In the genomic region with DNA sequence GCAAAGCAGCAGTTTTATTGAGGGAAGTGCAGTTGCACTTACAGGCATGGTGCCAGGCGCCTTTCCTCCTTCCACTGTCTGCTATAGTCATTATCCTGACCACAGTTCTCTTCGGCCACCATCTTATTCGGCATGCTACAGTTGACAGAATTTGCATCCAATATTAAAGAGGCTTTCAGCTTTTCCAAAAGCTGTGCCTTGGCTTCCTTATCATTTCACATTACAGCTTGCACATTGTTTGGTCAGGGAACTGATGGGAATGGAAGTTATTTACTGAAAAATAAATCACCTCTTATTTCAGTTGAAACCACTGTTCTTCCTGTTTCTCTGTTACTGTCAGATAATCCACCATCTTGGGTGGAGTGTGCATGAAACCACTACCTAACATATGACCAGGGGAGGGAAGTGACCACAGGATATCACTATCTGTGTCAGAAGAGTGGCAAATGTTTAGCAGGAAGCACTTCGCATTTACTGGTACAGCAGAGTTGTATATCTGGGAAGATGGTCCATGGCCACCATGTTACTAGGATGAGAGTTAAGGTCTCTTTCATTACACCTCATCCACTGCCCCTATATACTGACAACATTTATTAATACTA, we compare ENCODE assay signal across 7 cellular contexts.
DNase-seq lines count a peak whose midpoint lies in the region; ATAC-seq lines count a peak whose summit lies in the region.

No MANE protein-coding gene starts in this region.

- POLR2A ChIA-PET in T-cell (lab: Charles Lee): no interaction called here

- H3K9me3 Mint-ChIP-seq in T-cell (no peaks in the 10 kb centered on the region), memory B cell (no peaks in the 10 kb centered on the region)

- peak; percentile 58 for ATAC-seq in GM18502 (IDR thresholded peaks at IDR 0.05; ENCODE audit: poor library complexity, unreplicated experiment)
- peak; percentile 39 for ATAC-seq in GM21723 (IDR thresholded peaks at IDR 0.05; ENCODE audit: unreplicated experiment)
- peak in 2 of 4 experiments; percentile 39 to 49 for ATAC-seq in T-cell (replicated peaks in 1 of 4)
- peak; percentile 65 for ATAC-seq in memory B cell (ENCODE audit: low read depth)

- H3K36me3 Mint-ChIP-seq in T-cell (no peaks in the 10 kb centered on the region), memory B cell (peaks cover 2% of the 10 kb centered on the region)

- H3K4me3 Mint-ChIP-seq in T-cell: no peak overlapping the region
- no peak overlapping the region for H3K4me3 Mint-ChIP-seq in memory B cell

- peak overlapping the region; percentile 57 to 68 for H3K27ac Mint-ChIP-seq in T-cell
- peak overlapping the region; percentile 66 for H3K27ac Mint-ChIP-seq in memory B cell

- no peaks in the 10 kb centered on the region for H3K27me3 Mint-ChIP-seq in T-cell
- H3K27me3 Mint-ChIP-seq in memory B cell: peaks cover 1% of the 10 kb centered on the region

- CTCF ChIA-PET in T-cell (lab: Charles Lee): no interaction called here

- peak in 7 of 34 experiments; percentile 8 to 31 (median 14) for DNase-seq in T-cell
- no peak for DNase-seq in memory B cell (ENCODE audit: low spot score in 2 of 2)
- DNase-seq in NCI-H2107 (lab: John Stamatoyannopoulos, UW): no peak
- no peak for DNase-seq in SIG-M5 treated with dmso at 0.1 percent for 504 hours (lab: John Stamatoyannopoulos, UW; ENCODE audit: unreplicated experiment)
- DNase-seq in HAP-1 (ENCODE audit: low spot score in 2 of 2): no peak

- H3K9me3 ChIP-seq in HAP-1: no peaks in the 10 kb centered on the region

- H3K4me1 ChIP-seq in HAP-1: no peaks in the 10 kb centered on the region

- H3K4me1 Mint-ChIP-seq in T-cell (peaks cover 16 to 53% (median 48%) of the 10 kb centered on the region in 3 donors), memory B cell (peaks cover 23% of the 10 kb centered on the region)

- H3K4me3 ChIP-seq in HAP-1: no peak overlapping the region

- H3K36me3 ChIP-seq in HAP-1 (replicated peaks): no peaks in the 10 kb centered on the region

- in situ Hi-C loops in HAP-1 (cut with MboI; ENCODE audit: low sequenced_read_pairs): no loop called here

- H3K27me3 ChIP-seq in HAP-1 (ENCODE audit: low read depth): no peaks in the 10 kb centered on the region
